Comparison of ENCODE assay signal across 1 cellular context in genomic region chr12:132497514-132498405, GRCh38.
TF ChIP-seq lines count a peak whose summit lies in the region.

No MANE protein-coding gene starts in this region.

TF ChIP-seq in IMR-90, 13 proteins besides CTCF, POLR2A, EP300 and RAD21 (continued from another document):
- TF ChIP-seq USF2 (IDR thresholded peaks at IDR 0.05; ENCODE audit: low read depth, low read length) (no peak), ELK1 (IDR thresholded peaks at IDR 0.05; ENCODE audit: borderline replicate concordance, low read depth, low read length) (no peak)
